Comparison of ENCODE assay signal across 1 cellular context in the genomic region with DNA sequence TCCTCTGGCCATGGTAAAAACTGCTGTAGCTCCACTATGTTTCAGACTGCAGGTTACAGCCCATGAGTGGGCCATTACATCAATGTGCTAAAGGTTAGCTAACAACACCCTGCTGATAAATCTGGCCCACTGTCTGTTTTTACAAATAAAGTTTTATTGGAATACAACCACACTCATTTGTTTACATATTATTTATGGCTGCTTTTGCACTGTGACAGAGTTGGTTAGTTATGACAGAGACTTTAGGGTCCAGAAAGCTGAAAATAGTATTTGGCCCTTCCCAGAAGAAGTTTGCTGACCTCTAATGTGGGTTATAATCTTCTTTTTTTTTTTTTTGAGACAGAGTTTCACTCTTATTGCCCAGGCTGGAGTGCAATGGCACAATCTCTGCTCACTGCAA.
A peak's percentile ranks its signal among the peaks of the same experiment; 100 is the strongest.
TF ChIP-seq lines count a peak whose summit lies in the region.

No MANE protein-coding gene starts in this region.

TF ChIP-seq in HepG2, 621 proteins besides CTCF, POLR2A, EP300 and RAD21:
- TF ChIP-seq, protein P1, sequence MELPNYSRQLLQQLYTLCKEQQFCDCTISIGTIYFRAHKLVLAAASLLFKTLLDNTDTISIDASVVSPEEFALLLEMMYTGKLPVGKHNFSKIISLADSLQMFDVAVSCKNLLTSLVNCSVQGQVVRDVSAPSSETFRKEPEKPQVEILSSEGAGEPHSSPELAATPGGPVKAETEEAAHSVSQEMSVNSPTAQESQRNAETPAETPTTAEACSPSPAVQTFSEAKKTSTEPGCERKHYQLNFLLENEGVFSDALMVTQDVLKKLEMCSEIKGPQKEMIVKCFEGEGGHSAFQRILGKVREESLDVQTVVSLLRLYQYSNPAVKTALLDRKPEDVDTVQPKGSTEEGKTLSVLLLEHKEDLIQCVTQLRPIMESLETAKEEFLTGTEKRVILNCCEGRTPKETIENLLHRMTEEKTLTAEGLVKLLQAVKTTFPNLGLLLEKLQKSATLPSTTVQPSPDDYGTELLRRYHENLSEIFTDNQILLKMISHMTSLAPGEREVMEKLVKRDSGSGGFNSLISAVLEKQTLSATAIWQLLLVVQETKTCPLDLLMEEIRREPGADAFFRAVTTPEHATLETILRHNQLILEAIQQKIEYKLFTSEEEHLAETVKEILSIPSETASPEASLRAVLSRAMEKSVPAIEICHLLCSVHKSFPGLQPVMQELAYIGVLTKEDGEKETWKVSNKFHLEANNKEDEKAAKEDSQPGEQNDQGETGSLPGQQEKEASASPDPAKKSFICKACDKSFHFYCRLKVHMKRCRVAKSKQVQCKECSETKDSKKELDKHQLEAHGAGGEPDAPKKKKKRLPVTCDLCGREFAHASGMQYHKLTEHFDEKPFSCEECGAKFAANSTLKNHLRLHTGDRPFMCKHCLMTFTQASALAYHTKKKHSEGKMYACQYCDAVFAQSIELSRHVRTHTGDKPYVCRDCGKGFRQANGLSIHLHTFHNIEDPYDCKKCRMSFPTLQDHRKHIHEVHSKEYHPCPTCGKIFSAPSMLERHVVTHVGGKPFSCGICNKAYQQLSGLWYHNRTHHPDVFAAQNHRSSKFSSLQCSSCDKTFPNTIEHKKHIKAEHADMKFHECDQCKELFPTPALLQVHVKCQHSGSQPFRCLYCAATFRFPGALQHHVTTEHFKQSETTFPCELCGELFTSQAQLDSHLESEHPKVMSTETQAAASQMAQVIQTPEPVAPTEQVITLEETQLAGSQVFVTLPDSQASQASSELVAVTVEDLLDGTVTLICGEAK (IDR thresholded peaks at IDR 0.05): peak; percentile 23; the same call in 1 of the 2 replicates
- TF ChIP-seq, protein P1 (CRISPR knock-in tag; IDR thresholded peaks at IDR 0.05): peak; percentile 58; the same call in 1 of the 2 replicates
- no peak for TF ChIP-seq ZFP37 (CRISPR knock-in tag; IDR thresholded peaks at IDR 0.05; ENCODE audit: borderline replicate concordance)
